1 cellular context compared by ENCODE assay signal in genomic region chr3:138434276-138434874, GRCh38.
TF ChIP-seq lines count a peak whose summit lies in the region.

Gene ESYT3, plus strand, starts transcription at chr3:138434616. Its CDS starts 183 bp downstream, at chr3:138434799.

TF ChIP-seq in HepG2, 621 proteins besides CTCF, POLR2A, EP300 and RAD21 (continued from another document and continues in another):
- no peak for TF ChIP-seq AFF4 (CRISPR knock-in tag; IDR thresholded peaks at IDR 0.05)
- peak; percentile 89 for TF ChIP-seq SALL2 (CRISPR knock-in tag; IDR thresholded peaks at IDR 0.05)
- TF ChIP-seq ZNF609 (CRISPR knock-in tag; IDR thresholded peaks at IDR 0.05; ENCODE audit: borderline replicate concordance) = peak; percentile 88
- no peak for TF ChIP-seq NCOA5 (CRISPR knock-in tag; IDR thresholded peaks at IDR 0.05)
- TF ChIP-seq ONECUT2 (CRISPR knock-in tag; IDR thresholded peaks at IDR 0.05) = peak; percentile 68
- TF ChIP-seq E2F2 (CRISPR knock-in tag; IDR thresholded peaks at IDR 0.05; ENCODE audit: borderline replicate concordance) = peak; percentile 84; the same call in 1 of the 2 replicates
- TF ChIP-seq WIZ (CRISPR knock-in tag; IDR thresholded peaks at IDR 0.05) = no peak; the same call in 1 of the 2 replicates
- TF ChIP-seq FOSL2 (CRISPR knock-in tag; IDR thresholded peaks at IDR 0.05) = peak; percentile 90
- no peak for TF ChIP-seq PBX2 (CRISPR knock-in tag; IDR thresholded peaks at IDR 0.05)
- peak; percentile 95 for TF ChIP-seq TFDP2 (CRISPR knock-in tag; IDR thresholded peaks at IDR 0.05)
- no peak for TF ChIP-seq PHF5A (CRISPR knock-in tag; IDR thresholded peaks at IDR 0.05; ENCODE audit: low read depth, unreplicated experiment)
- TF ChIP-seq ZNF263 (CRISPR knock-in tag; IDR thresholded peaks at IDR 0.05) = peak; percentile 69; the same call in 1 of the 2 replicates
- TF ChIP-seq GPN1 (CRISPR knock-in tag; IDR thresholded peaks at IDR 0.05; ENCODE audit: borderline replicate concordance) = no peak
- TF ChIP-seq ELF4 (CRISPR knock-in tag; IDR thresholded peaks at IDR 0.05; ENCODE audit: borderline replicate concordance) = no peak
- peak; percentile 93; the same call in 1 of the 2 replicates for TF ChIP-seq ZNF235 (CRISPR knock-in tag; IDR thresholded peaks at IDR 0.05; ENCODE audit: borderline replicate concordance)
- peak; percentile 69; the same call in 1 of the 2 replicates for TF ChIP-seq ZBTB26 (CRISPR knock-in tag; IDR thresholded peaks at IDR 0.05; ENCODE audit: borderline replicate concordance)
- peak; percentile 95; the same call in 1 of the 2 replicates for TF ChIP-seq ZNF33B (CRISPR knock-in tag; IDR thresholded peaks at IDR 0.05)
- TF ChIP-seq KMT2B (CRISPR knock-in tag; IDR thresholded peaks at IDR 0.05) = peak; percentile 82
- no peak for TF ChIP-seq ZNF24 (IDR thresholded peaks at IDR 0.05)
- no peak for TF ChIP-seq ZNF660 (CRISPR knock-in tag; IDR thresholded peaks at IDR 0.05; ENCODE audit: borderline replicate concordance, low read depth)
- no peak for TF ChIP-seq CENPX (CRISPR knock-in tag; IDR thresholded peaks at IDR 0.05)
- no peak for TF ChIP-seq CHD4 (IDR thresholded peaks at IDR 0.05; ENCODE audit: borderline replicate concordance, low read length)
- TF ChIP-seq NFE2L2 (IDR thresholded peaks at IDR 0.05; ENCODE audit: low read length) = no peak
- TF ChIP-seq DPF2 (CRISPR knock-in tag; IDR thresholded peaks at IDR 0.05; ENCODE audit: borderline replicate concordance, low read depth) = no peak
- TF ChIP-seq ZBTB40 (IDR thresholded peaks at IDR 0.05) = no peak
- TF ChIP-seq ZBTB40 (CRISPR knock-in tag; IDR thresholded peaks at IDR 0.05) = peak; percentile 81
- TF ChIP-seq SMAD3 (CRISPR knock-in tag; IDR thresholded peaks at IDR 0.05) = peak; percentile 83; the same call in 1 of the 2 replicates
- peak; percentile 80 for TF ChIP-seq ZNF280B (CRISPR knock-in tag; IDR thresholded peaks at IDR 0.05; ENCODE audit: borderline replicate concordance)
- peak; percentile 32; the same call in 1 of the 2 replicates for TF ChIP-seq GABPA (IDR thresholded peaks at IDR 0.05; ENCODE audit: low read depth, low read length)
- peak; percentile 69 for TF ChIP-seq GABPA (CRISPR knock-in tag; IDR thresholded peaks at IDR 0.05; ENCODE audit: low read depth)
- peak; percentile 96 for TF ChIP-seq SALL1 (CRISPR knock-in tag; IDR thresholded peaks at IDR 0.05)
- peak; percentile 77; the same call in 1 of the 2 replicates for TF ChIP-seq MYNN (CRISPR knock-in tag; IDR thresholded peaks at IDR 0.05; ENCODE audit: low read depth)
